In the genomic region with DNA sequence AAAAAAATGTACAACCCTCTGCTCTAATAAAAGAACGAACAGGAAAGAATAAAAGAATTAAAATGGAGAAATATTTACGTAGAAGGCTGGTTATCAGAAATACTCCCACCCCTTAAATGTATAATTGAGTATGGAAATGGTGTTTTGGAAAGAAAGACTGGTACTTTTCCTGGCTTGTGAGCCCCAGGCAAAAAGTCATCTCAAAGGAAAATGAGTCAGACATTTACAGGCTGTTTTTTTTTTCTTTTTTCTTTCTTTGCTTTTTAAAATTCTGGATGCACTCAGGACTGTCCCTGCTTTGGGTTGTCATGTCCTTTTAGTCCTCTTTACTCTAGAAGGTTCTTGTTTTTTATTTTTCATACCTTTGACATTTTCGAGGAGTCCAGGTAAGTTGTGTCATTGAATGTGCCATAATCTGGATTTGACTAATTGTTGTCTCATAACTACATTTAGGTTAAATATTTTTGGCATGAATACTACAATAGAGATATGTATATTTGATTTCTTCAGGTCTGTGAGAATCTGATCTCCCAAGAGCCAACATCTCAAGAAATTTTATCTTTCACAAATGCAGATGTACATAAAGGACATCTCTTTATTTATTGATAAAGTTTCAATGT, we compare ENCODE assay signal across 14 cellular contexts.
"Had no signal": no experiment of that assay in that cellular context is flagged by ENCODE, and none has a peak within 500 bp of the region (broad histone marks: within the 10 kb centered on the region; RNA-seq: fewer than 3 reads in every experiment).

No MANE protein-coding gene starts in this region.

- H3K36me3 ChIP-seq: gastroesophageal sphincter, heart left ventricle, tibial artery, uterus had no signal

- H3K4me1 ChIP-seq: gastroesophageal sphincter, heart left ventricle, tibial artery, uterus had no signal

- DNase-seq: activated CD4-positive, alpha-beta T cell treated with anti-CD3 and anti-CD28 coated beads for 36 hours; activated CD4-positive, alpha-beta T cell treated with anti-CD3 and anti-CD28 coated beads, Interleukin-2, amount 50 U/mL, for 48 hours; activated gamma-delta T cell treated with Interleukin-2 at 50 U/mL for 16 hours; amniotic stem cell; dorsolateral prefrontal cortex; heart left ventricle; left ventricle myocardium superior; stimulated activated CD4-positive, alpha-beta T cell treated with anti-CD3 and anti-CD28 coated beads, Interleukin-12 subunit alpha, Interleukin-12 subunit beta, amount 100 ng/mL, for 4 hours; stimulated activated CD4-positive, alpha-beta T cell treated with anti-CD3 and anti-CD28 coated beads, Interleukin-1b, Interleukin-23, amount 100 ng/mL, for 48 hours; stimulated activated naive CD4-positive, alpha-beta T cell treated with Interleukin-2 at 50 U/mL for 16 hours; substantia nigra; tibial artery; uterus had no signal

- H3K27me3 ChIP-seq: dorsolateral prefrontal cortex, gastroesophageal sphincter, heart left ventricle, tibial artery, uterus had no signal

- H3K4me3 ChIP-seq: dorsolateral prefrontal cortex, gastroesophageal sphincter, heart left ventricle, tibial artery, uterus had no signal

- H3K27ac ChIP-seq: dorsolateral prefrontal cortex, gastroesophageal sphincter, heart left ventricle, tibial artery, uterus had no signal
